Comparison of ENCODE assay signal across 9 cellular contexts in the genomic region with DNA sequence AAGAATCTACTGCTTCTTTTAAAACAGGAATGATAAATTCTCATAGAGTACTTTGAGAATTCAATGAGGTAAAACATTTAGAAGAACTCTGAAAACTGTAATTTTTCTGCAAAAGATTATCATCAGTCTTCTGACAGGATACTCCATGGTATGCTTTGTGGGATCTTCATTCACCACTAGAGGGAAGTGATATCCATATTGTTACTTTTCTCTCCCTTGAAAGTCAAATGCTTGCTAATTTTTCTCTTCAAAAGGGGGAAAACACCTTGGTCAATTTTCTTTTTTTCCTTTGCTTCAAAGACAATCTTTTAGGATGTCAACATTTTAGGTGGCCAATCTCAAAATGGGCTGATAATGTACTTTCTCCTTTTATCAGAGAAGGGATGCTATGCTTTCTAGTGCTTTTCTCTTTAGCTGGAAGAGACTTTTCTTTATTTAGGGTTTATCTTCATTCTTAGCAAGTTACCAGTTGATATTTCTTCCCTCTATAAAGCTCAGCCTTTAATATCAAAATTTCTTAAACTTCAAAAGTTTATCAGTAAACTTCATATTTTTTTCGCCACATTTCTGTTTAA.
DNase-seq lines count a peak whose midpoint lies in the region; ATAC-seq, FAIRE-seq and TF ChIP-seq lines count a peak whose summit lies in the region.
"Had no signal": no experiment of that assay in that cellular context is flagged by ENCODE, and none has a peak within 500 bp of the region (broad histone marks: within the 10 kb centered on the region; RNA-seq: fewer than 3 reads in every experiment).

No MANE protein-coding gene starts in this region.

- no peak for TF ChIP-seq RAD21 in HepG2 (CRISPR knock-in tag; IDR thresholded peaks at IDR 0.05)

- BruUV-seq in HepG2 (replicated peaks; lab: Mats Ljungman, UMichigan) = no TSS peak

- H3K36me3 ChIP-seq in BE2C = no peaks in the 10 kb centered on the region
- no peaks in the 10 kb centered on the region for H3K36me3 ChIP-seq in astrocyte (ENCODE audit: insufficient read depth, low read length)
- no peaks in the 10 kb centered on the region for H3K36me3 ChIP-seq in HepG2 (replicated peaks in 1 of 2; ENCODE audit: control insufficient read depth in 1 of 2, insufficient read depth in 2 of 2, low read length in 2 of 2)

- no peaks in the 10 kb centered on the region for H3K9me3 ChIP-seq in BE2C
- no peaks in the 10 kb centered on the region for H3K9me3 ChIP-seq in astrocyte (ENCODE audit: insufficient read depth, low read depth, low read length)
- no peaks in the 10 kb centered on the region for H3K9me3 ChIP-seq in HepG2 (ENCODE audit: low read length)

- no peak overlapping the region for H3K9ac ChIP-seq in astrocyte (ENCODE audit: low read length)
- no peak overlapping the region for H3K9ac ChIP-seq in HepG2 (ENCODE audit: insufficient read depth, low read depth, low read length)

- peak; percentile 71 for ATAC-seq in HepG2
- ATAC-seq in HG02588 (IDR thresholded peaks at IDR 0.05; ENCODE audit: unreplicated experiment) = no peak

- TF ChIP-seq CTCF in BE2C (IDR thresholded peaks at IDR 0.05; ENCODE audit: low read depth, low read length) = peak; percentile 28; the same call in 1 of the 2 replicates
- TF ChIP-seq CTCF in astrocyte (IDR thresholded peaks at IDR 0.05; ENCODE audit: insufficient read depth, low read depth, low read length) = peak; percentile 63
- TF ChIP-seq CTCF in HepG2 (CRISPR knock-in tag; IDR thresholded peaks at IDR 0.05) = peak; percentile 54

- TF ChIP-seq POLR2A in HepG2 (IDR thresholded peaks at IDR 0.05; ENCODE audit: insufficient read depth in 1 of 2, low read depth in 2 of 2, low read length in 2 of 2) = no peak

- FAIRE-seq in astrocyte (lab: Jason Lieb, UNC) (peak; percentile 77), HepG2 (lab: Jason Lieb, UNC) (no peak)

- H3K36me3 Mint-ChIP-seq in astrocyte (ENCODE audit: low read depth, unreplicated experiment) = no peaks in the 10 kb centered on the region

- DNase-seq in BE2C = no peak
- DNase-seq in HT1080 (ENCODE audit: low read depth) = peak; percentile 15
- DNase-seq in astrocyte (ENCODE audit: low read depth) = peak; percentile 21
- DNase-seq in HepG2 (ENCODE audit: low spot score) = peak; percentile 1
- DNase-seq in islet precursor cell = no peak
- no peak for DNase-seq in T-helper 1 cell
- no peak for DNase-seq in retina
- DNase-seq: NCI-H2107 had no signal

- H3K4me3 ChIP-seq in BE2C (ENCODE audit: low read depth, low read length) = no peak overlapping the region
- H3K4me3 ChIP-seq in astrocyte (ENCODE audit: insufficient read depth, low read depth, low read length) = no peak overlapping the region
- H3K4me3 ChIP-seq in HepG2 (replicated peaks in 1 of 3; ENCODE audit: insufficient read depth in 1 of 3, low read depth in 2 of 3, low read length in 3 of 3) = no peak overlapping the region

- WGBS in HepG2 (ENCODE audit: low lambda C conversion rate) = 13% methylated on average over 1 of the region's 1 CpG

- TF ChIP-seq EP300 in HepG2 (IDR thresholded peaks at IDR 0.05; ENCODE audit: low read depth in 2 of 2, low read length in 2 of 2) (no peak), HepG2 (CRISPR knock-in tag; IDR thresholded peaks at IDR 0.05; ENCODE audit: borderline replicate concordance) (no peak)

- intact Hi-C loops in HepG2 (cut with micrococcal nuclease; ENCODE audit: unreplicated experiment) = loop anchor here (1.0 to 10.0 kb wide), 3 partner anchors 96 to 658 kb away; partner anchors contain the start of gene NEGR1

- CTCF ChIA-PET in HepG2 (lab: Yijun Ruan, JAX; ENCODE audit: low intra/inter-chr PET ratio, low total read pairs) = no interaction called here

- H3K27ac ChIP-seq in astrocyte (ENCODE audit: low read depth, low read length) (no peak overlapping the region), HepG2 (ENCODE audit: extremely low read length, insufficient read depth, low read length) (no peak overlapping the region)

- no peaks in the 10 kb centered on the region for H3K27me3 ChIP-seq in BE2C
- no peaks in the 10 kb centered on the region for H3K27me3 ChIP-seq in astrocyte (ENCODE audit: insufficient read depth, low read length)
- no peaks in the 10 kb centered on the region for H3K27me3 ChIP-seq in HepG2 (ENCODE audit: control insufficient read depth in 1 of 2, insufficient read depth in 2 of 2, low read length in 2 of 2)

- no peaks in the 10 kb centered on the region for H3K4me1 Mint-ChIP-seq in astrocyte (ENCODE audit: low read depth, unreplicated experiment)

- no peaks in the 10 kb centered on the region for H3K27me3 Mint-ChIP-seq in astrocyte (ENCODE audit: low read depth, unreplicated experiment)

- H4K20me1 ChIP-seq in astrocyte (ENCODE audit: insufficient read depth, low read length) = no peaks in the 10 kb centered on the region
- H4K20me1 ChIP-seq in HepG2 (ENCODE audit: insufficient read depth, low read length) = no peaks in the 10 kb centered on the region

- no peak overlapping the region for H3K4me3 Mint-ChIP-seq in astrocyte (ENCODE audit: unreplicated experiment)

- POLR2A ChIA-PET in HepG2 (lab: Yijun Ruan, JAX) = no interaction called here

- H3K27ac Mint-ChIP-seq in astrocyte (ENCODE audit: unreplicated experiment) = no peak overlapping the region

- H2AFZ ChIP-seq in astrocyte (ENCODE audit: low read depth, low read length) (no peak overlapping the region), HepG2 (ENCODE audit: low read length) (no peak overlapping the region)

- H3K9me3 Mint-ChIP-seq in astrocyte (ENCODE audit: unreplicated experiment) = no peaks in the 10 kb centered on the region

- H3K4me1 ChIP-seq in BE2C (no peaks in the 10 kb centered on the region), astrocyte (ENCODE audit: insufficient read depth, low read length) (no peaks in the 10 kb centered on the region), HepG2 (ENCODE audit: insufficient read depth, low read length) (no peaks in the 10 kb centered on the region)

- H3K79me2 ChIP-seq in astrocyte (ENCODE audit: insufficient read depth, low read length) (no peaks in the 10 kb centered on the region), HepG2 (ENCODE audit: insufficient read depth, low read length) (no peaks in the 10 kb centered on the region)

- no peak overlapping the region for H3K4me2 ChIP-seq in astrocyte (ENCODE audit: low read length)
- H3K4me2 ChIP-seq in HepG2 (ENCODE audit: low read depth, low read length) = no peak overlapping the region

- in situ Hi-C loops in HepG2 (cut with HindIII; ENCODE audit: extremely low pct_ligation_motif_present, low pct_unique_long_range_greater_than_20kb) = no loop called here

TF ChIP-seq in HepG2, 621 proteins besides CTCF, POLR2A, EP300 and RAD21:
- peak; percentile 78 for TF ChIP-seq STAG1 (CRISPR knock-in tag; IDR thresholded peaks at IDR 0.05)
- TF ChIP-seq CEBPB (IDR thresholded peaks at IDR 0.05; ENCODE audit: borderline replicate concordance, low read depth, low read length) = no peak
- peak; percentile 52; the same call in 1 of the 2 replicates for TF ChIP-seq SMC3 (IDR thresholded peaks at IDR 0.05; ENCODE audit: low read length)
- TF ChIP-seq YY1 (IDR thresholded peaks at IDR 0.05; ENCODE audit: insufficient read depth, insufficient replicate concordance, low read depth, low read length) = no peak
- no peak for TF ChIP-seq HHEX (CRISPR knock-in tag; IDR thresholded peaks at IDR 0.05)
- TF ChIP-seq EEA1 (CRISPR knock-in tag; IDR thresholded peaks at IDR 0.05; ENCODE audit: borderline replicate concordance) = no peak

Comparison
In these comparisons a context has a peak if more than half of its experiments do, and no peak if none do; other contexts are left out.
1. DNase-seq: peak in HT1080 (single experiment), astrocyte (single experiment) and HepG2 (single experiment); none in BE2C (single experiment), islet precursor cell (single experiment), T-helper 1 cell (0 of 5) and retina (single experiment).
2. Peak in every context shown above with its lines, with median percentiles within 50 percentile points of each other: CTCF ChIP-seq.